ENCODE assay signal across 17 cellular contexts in genomic region chr3:165744025-165744424, GRCh38.
DNase-seq lines count a peak whose midpoint lies in the region; ATAC-seq and TF ChIP-seq lines count a peak whose summit lies in the region.
"Had no signal": no experiment of that assay in that cellular context is flagged by ENCODE, and none has a peak within 500 bp of the region (broad histone marks: within the 10 kb centered on the region; RNA-seq: fewer than 3 reads in every experiment).

No MANE protein-coding gene starts in this region.

- ATAC-seq in DND-41 (ENCODE audit: insufficient read depth, low read depth), result peak; percentile 52; the same call in 2 of the 3 replicates
- peak; percentile 60 for ATAC-seq in PC-3
- no peak for ATAC-seq in naive thymus-derived CD4-positive, alpha-beta T cell
- no peak for ATAC-seq in GM19324 (IDR thresholded peaks at IDR 0.05; ENCODE audit: low FRiP score, unreplicated experiment)
- ATAC-seq: A549 had no signal

- no peaks in the 10 kb centered on the region for H3K79me1 ChIP-seq in neuronal stem cell (ENCODE audit: low read depth, low read length)

- H3K27me3 Mint-ChIP-seq in naive thymus-derived CD4-positive, alpha-beta T cell, result no peaks in the 10 kb centered on the region
- no peaks in the 10 kb centered on the region for H3K27me3 Mint-ChIP-seq in activated naive CD8-positive, alpha-beta T cell treated with anti-CD3 and anti-CD28 coated beads for 36 hours
- H3K27me3 Mint-ChIP-seq: CD4-positive, alpha-beta T cell had no signal

- H4K8ac ChIP-seq in neuronal stem cell (ENCODE audit: low read depth, low read length), result no peak overlapping the region

- no peaks in the 10 kb centered on the region for H3K4me1 Mint-ChIP-seq in naive thymus-derived CD4-positive, alpha-beta T cell
- no peaks in the 10 kb centered on the region for H3K4me1 Mint-ChIP-seq in activated naive CD8-positive, alpha-beta T cell treated with anti-CD3 and anti-CD28 coated beads for 36 hours

- H3K9me3 ChIP-seq in DND-41 (ENCODE audit: insufficient read depth, low read length, severe bottlenecking) (no peaks in the 10 kb centered on the region), PC-3 (ENCODE audit: low read length) (no peaks in the 10 kb centered on the region), hepatocyte (ENCODE audit: low read depth) (no peaks in the 10 kb centered on the region), neuronal stem cell (replicated peaks in 1 of 2; ENCODE audit: control insufficient read depth in 2 of 2, insufficient read depth in 1 of 2, low read depth in 1 of 2, low read length in 2 of 2) (no peaks in the 10 kb centered on the region)
- H3K9me3 ChIP-seq in naive thymus-derived CD4-positive, alpha-beta T cell (ENCODE audit: control insufficient read depth in 2 of 3, low read length in 3 of 3), result peaks cover 0 to 4% (median 0%) of the 10 kb centered on the region in 3 experiments
- H3K9me3 ChIP-seq: A549, Caco-2, HAP-1 had no signal

- no peak overlapping the region for H2AK5ac ChIP-seq in neuronal stem cell (ENCODE audit: low read depth, low read length)

- H3K4me2 ChIP-seq in DND-41 (ENCODE audit: insufficient read depth, low read length) (no peak overlapping the region), PC-3 (ENCODE audit: low read length) (no peak overlapping the region), hepatocyte (no peak overlapping the region), neuronal stem cell (ENCODE audit: insufficient read depth, low read length, poor library complexity, severe bottlenecking) (no peak overlapping the region)
- H3K4me2 ChIP-seq: A549 had no signal

- intact Hi-C loops in PC-3 (cut with micrococcal nuclease), result no loop called here
- intact Hi-C loops in naive thymus-derived CD4-positive, alpha-beta T cell (cut with micrococcal nuclease), result no loop called here

- H2BK5ac ChIP-seq in neuronal stem cell (ENCODE audit: low read length), result no peak overlapping the region

- H3K36me3 Mint-ChIP-seq in naive thymus-derived CD4-positive, alpha-beta T cell, result no peaks in the 10 kb centered on the region
- no peaks in the 10 kb centered on the region for H3K36me3 Mint-ChIP-seq in activated naive CD8-positive, alpha-beta T cell treated with anti-CD3 and anti-CD28 coated beads for 36 hours

- TF ChIP-seq CTCF in DND-41 (IDR thresholded peaks at IDR 0.05; ENCODE audit: borderline replicate concordance, extremely low read depth, low read length, poor library complexity, severe bottlenecking) (no peak), PC-3 (conservative IDR thresholded peaks at IDR 0.05; ENCODE audit: low read depth, low read length) (no peak), hepatocyte (IDR thresholded peaks at IDR 0.05; ENCODE audit: poor library complexity) (no peak)

- no peak overlapping the region for H2BK120ac ChIP-seq in neuronal stem cell (ENCODE audit: low read depth, low read length)

- H3K27me3 ChIP-seq in DND-41 (ENCODE audit: insufficient read depth, low read length, poor library complexity), result no peaks in the 10 kb centered on the region
- H3K27me3 ChIP-seq in PC-3 (ENCODE audit: low read length), result no peaks in the 10 kb centered on the region
- H3K27me3 ChIP-seq in hepatocyte, result no peaks in the 10 kb centered on the region
- no peaks in the 10 kb centered on the region for H3K27me3 ChIP-seq in neuronal stem cell (ENCODE audit: control insufficient read depth in 3 of 3, insufficient read depth in 3 of 3, low read depth in 1 of 3, low read length in 3 of 3)
- no peaks in the 10 kb centered on the region for H3K27me3 ChIP-seq in naive thymus-derived CD4-positive, alpha-beta T cell (ENCODE audit: control insufficient read depth in 2 of 2, insufficient read depth in 2 of 2, low read length in 2 of 2)

- peaks cover 0 to 24% (median 3%) of the 10 kb centered on the region in 11 donors for H3K9me3 Mint-ChIP-seq in naive thymus-derived CD4-positive, alpha-beta T cell
- peaks cover 1% of the 10 kb centered on the region for H3K9me3 Mint-ChIP-seq in activated naive CD8-positive, alpha-beta T cell treated with anti-CD3 and anti-CD28 coated beads for 36 hours

- no peak overlapping the region for H3K23ac ChIP-seq in neuronal stem cell (ENCODE audit: low read depth, low read length, poor library complexity)

- H3F3A ChIP-seq in PC-3 (ENCODE audit: low read length, unreplicated experiment), result no peaks in the 10 kb centered on the region

- H3K27ac Mint-ChIP-seq in naive thymus-derived CD4-positive, alpha-beta T cell, result no peak overlapping the region
- H3K27ac Mint-ChIP-seq in activated naive CD8-positive, alpha-beta T cell treated with anti-CD3 and anti-CD28 coated beads for 36 hours, result no peak overlapping the region
- H3K27ac Mint-ChIP-seq: CD4-positive, alpha-beta T cell had no signal

- H3K36me3 ChIP-seq in DND-41 (ENCODE audit: insufficient read depth, low read length) (no peaks in the 10 kb centered on the region), PC-3 (ENCODE audit: low read depth, low read length) (no peaks in the 10 kb centered on the region), hepatocyte (replicated peaks; ENCODE audit: insufficient read depth, low read depth) (no peaks in the 10 kb centered on the region), neuronal stem cell (replicated peaks in 1 of 2; ENCODE audit: control insufficient read depth in 2 of 2, insufficient read depth in 2 of 2, low read length in 2 of 2) (no peaks in the 10 kb centered on the region)
- no peaks in the 10 kb centered on the region for H3K36me3 ChIP-seq in naive thymus-derived CD4-positive, alpha-beta T cell (ENCODE audit: control insufficient read depth in 2 of 3, insufficient read depth in 3 of 3, low read length in 3 of 3)
- H3K36me3 ChIP-seq: HAP-1 had no signal

- BruUV-seq in PC-3 (replicated peaks; lab: Mats Ljungman, UMichigan), result no TSS peak

- H2BK15ac ChIP-seq in neuronal stem cell (ENCODE audit: low read length), result no peak overlapping the region

- no peak overlapping the region for H3K4me3 Mint-ChIP-seq in naive thymus-derived CD4-positive, alpha-beta T cell
- no peak overlapping the region for H3K4me3 Mint-ChIP-seq in activated naive CD8-positive, alpha-beta T cell treated with anti-CD3 and anti-CD28 coated beads for 36 hours
- H3K4me3 Mint-ChIP-seq: CD4-positive, alpha-beta T cell had no signal

- no peak overlapping the region for H2AFZ ChIP-seq in DND-41 (ENCODE audit: low read depth, low read length)
- H2AFZ ChIP-seq in PC-3 (ENCODE audit: low read length), result no peak overlapping the region
- H2AFZ ChIP-seq in hepatocyte, result no peak overlapping the region
- H2AFZ ChIP-seq in neuronal stem cell (ENCODE audit: low read length), result peak overlapping the region; percentile 29
- H2AFZ ChIP-seq: GM23248 had no signal

- DNase-seq in DND-41, result peak; percentile 10
- peak; percentile 13 for DNase-seq in PC-3
- DNase-seq in hepatocyte (ENCODE audit: low spot score), result peak; percentile 28
- no peak for DNase-seq in neuronal stem cell (ENCODE audit: low spot score)
- DNase-seq in naive thymus-derived CD4-positive, alpha-beta T cell, result no peak
- DNase-seq in activated naive CD8-positive, alpha-beta T cell treated with anti-CD3 and anti-CD28 coated beads for 36 hours, result no peak
- DNase-seq in NCI-H748 (lab: John Stamatoyannopoulos, UW; ENCODE audit: unreplicated experiment), result no peak
- DNase-seq: AML-193; Caco-2; CD4-positive, alpha-beta T cell; GF-D8; GM23248 had no signal

- no peak overlapping the region for H3K14ac ChIP-seq in neuronal stem cell (ENCODE audit: low read length)

- WGBS in hepatocyte (ENCODE audit: low lambda C conversion rate, missing lambda C conversion rate), result 74% methylated on average over 3 of the region's 3 CpGs
- no CpG with 5 or more reads among the region's 3 CpGs for WGBS in neuronal stem cell (ENCODE audit: extremely low coverage in 2 of 2, insufficient read length in 2 of 2, insufficient replicate concordance in 1 of 2), 2 donors

- H3K27ac ChIP-seq in DND-41 (ENCODE audit: low read length), result no peak overlapping the region
- H3K27ac ChIP-seq in PC-3 (ENCODE audit: low read length), result no peak overlapping the region
- H3K27ac ChIP-seq in hepatocyte, result peak overlapping the region; percentile 49
- no peak overlapping the region for H3K27ac ChIP-seq in neuronal stem cell (replicated peaks; ENCODE audit: low read length)
- H3K27ac ChIP-seq in naive thymus-derived CD4-positive, alpha-beta T cell (ENCODE audit: low read depth, low read length), result no peak overlapping the region
- H3K27ac ChIP-seq: 22Rv1, A549, C4-2B, GM23248 had no signal

- no peak overlapping the region for H3K4ac ChIP-seq in neuronal stem cell (ENCODE audit: low read length)

- POLR2A ChIA-PET in PC-3 (lab: Charles Lee; ENCODE audit: unreplicated experiment), result no interaction called here
- POLR2A ChIA-PET in naive thymus-derived CD4-positive, alpha-beta T cell (lab: Charles Lee), result no interaction called here

- CTCF ChIA-PET in PC-3 (lab: Charles Lee), result no interaction called here
- CTCF ChIA-PET in naive thymus-derived CD4-positive, alpha-beta T cell (lab: Charles Lee), result no interaction called here

- no peak overlapping the region for H3K18ac ChIP-seq in neuronal stem cell (ENCODE audit: low read length)

- no peak overlapping the region for H2BK12ac ChIP-seq in neuronal stem cell (ENCODE audit: low read length)

- no peak overlapping the region for H3K4me3 ChIP-seq in DND-41 (ENCODE audit: low read depth in 1 of 2, low read length in 2 of 2)
- no peak overlapping the region for H3K4me3 ChIP-seq in PC-3 (ENCODE audit: low read length)
- no peak overlapping the region for H3K4me3 ChIP-seq in hepatocyte
- H3K4me3 ChIP-seq in neuronal stem cell (ENCODE audit: low read length in 2 of 2), result no peak overlapping the region
- no peak overlapping the region for H3K4me3 ChIP-seq in naive thymus-derived CD4-positive, alpha-beta T cell (ENCODE audit: low read length)
- H3K4me3 ChIP-seq: A549, GM23248, HAP-1 had no signal

- H4K91ac ChIP-seq in neuronal stem cell (ENCODE audit: low read depth, low read length, poor library complexity), result no peak overlapping the region

- H3K4me1 ChIP-seq in DND-41 (ENCODE audit: insufficient read depth, low read length), result no peaks in the 10 kb centered on the region
- no peaks in the 10 kb centered on the region; the same call in 1 of the 2 replicates for H3K4me1 ChIP-seq in PC-3 (ENCODE audit: insufficient read depth, low read length)
- no peaks in the 10 kb centered on the region for H3K4me1 ChIP-seq in hepatocyte (ENCODE audit: insufficient read depth)
- H3K4me1 ChIP-seq in neuronal stem cell (ENCODE audit: control insufficient read depth in 2 of 2, insufficient read depth in 1 of 2, low read depth in 1 of 2, low read length in 2 of 2), result no peaks in the 10 kb centered on the region
- no peaks in the 10 kb centered on the region for H3K4me1 ChIP-seq in naive thymus-derived CD4-positive, alpha-beta T cell (ENCODE audit: control insufficient read depth in 2 of 2, insufficient read depth in 2 of 2, low read length in 2 of 2)
- H3K4me1 ChIP-seq: A549, Caco-2, HAP-1 had no signal

- no peaks in the 10 kb centered on the region for H3K9me2 ChIP-seq in PC-3 (replicated peaks; ENCODE audit: low read length)
- H3K9me2 ChIP-seq in hepatocyte (replicated peaks; ENCODE audit: insufficient read depth), result no peaks in the 10 kb centered on the region

- H3K9ac ChIP-seq in DND-41 (ENCODE audit: low read depth, low read length), result no peak overlapping the region
- H3K9ac ChIP-seq in PC-3 (ENCODE audit: low read length), result no peak overlapping the region
- H3K9ac ChIP-seq in neuronal stem cell (ENCODE audit: low read depth, low read length, poor library complexity), result no peak overlapping the region
- H3K9ac ChIP-seq: GM23248 had no signal

- H3K79me2 ChIP-seq in DND-41 (ENCODE audit: insufficient read depth, low read length) (no peaks in the 10 kb centered on the region), PC-3 (ENCODE audit: low read length) (no peaks in the 10 kb centered on the region), hepatocyte (no peaks in the 10 kb centered on the region)

- H4K20me1 ChIP-seq in DND-41 (ENCODE audit: insufficient read depth, low read length), result no peaks in the 10 kb centered on the region
- H4K20me1 ChIP-seq in PC-3 (ENCODE audit: low read length), result no peaks in the 10 kb centered on the region
- no peaks in the 10 kb centered on the region for H4K20me1 ChIP-seq in hepatocyte (ENCODE audit: insufficient read depth, poor library complexity, severe bottlenecking)

Comparison
In these comparisons a context has a peak if more than half of its experiments do, and no peak if none do; other contexts are left out.
1. ATAC-seq: peak in DND-41 (single experiment) and PC-3 (single experiment); none in naive thymus-derived CD4-positive, alpha-beta T cell (single experiment) and GM19324 (single experiment).
2. DNase-seq: peak in DND-41 (single experiment), PC-3 (single experiment) and hepatocyte (single experiment); none in neuronal stem cell (single experiment), naive thymus-derived CD4-positive, alpha-beta T cell (0 of 9), activated naive CD8-positive, alpha-beta T cell treated with anti-CD3 and anti-CD28 coated beads for 36 hours (single experiment) and NCI-H748 (single experiment).